ENCODE assay signal across 25 cellular contexts in the genomic region with DNA sequence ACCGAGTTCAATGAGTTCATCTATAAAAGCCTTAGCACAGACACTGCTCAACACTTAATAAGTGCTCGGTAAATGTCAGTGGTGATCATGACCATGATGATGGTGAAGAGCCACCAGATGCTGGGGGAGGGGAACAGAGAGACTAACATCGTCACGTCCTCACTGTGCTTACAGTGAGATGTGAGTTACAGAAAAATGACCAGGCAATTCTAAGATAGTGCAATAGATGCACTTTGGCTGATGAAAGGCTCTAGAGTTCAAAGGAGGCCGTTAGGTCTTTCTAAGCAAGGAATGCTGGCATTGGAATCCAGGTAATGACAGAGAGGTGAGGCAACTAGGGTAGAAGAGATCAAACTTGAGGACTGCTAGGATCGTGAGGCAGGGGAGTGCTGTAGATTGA.
"Had no signal": no experiment of that assay in that cellular context is flagged by ENCODE, and none has a peak within 500 bp of the region (broad histone marks: within the 10 kb centered on the region; RNA-seq: fewer than 3 reads in every experiment).

No MANE protein-coding gene starts in this region.

- H2AFZ ChIP-seq: neural progenitor cell had no signal

- H3K36me3 Mint-ChIP-seq: natural killer cell had no signal

- H3K9me3 ChIP-seq: gastrocnemius medialis, ovary, psoas muscle, stomach, thyroid gland, upper lobe of left lung, uterus had no signal

- H3K27ac ChIP-seq: dorsolateral prefrontal cortex, gastrocnemius medialis, neural progenitor cell, ovary, psoas muscle, spleen, stomach, thyroid gland, upper lobe of left lung, uterus had no signal

- H3K4me1 Mint-ChIP-seq: neural progenitor cell had no signal

- H3K9me3 Mint-ChIP-seq: natural killer cell had no signal

- H3K9ac ChIP-seq: neural progenitor cell had no signal

- H3K4me3 Mint-ChIP-seq: natural killer cell, neural progenitor cell had no signal

- H3K27ac Mint-ChIP-seq: neural progenitor cell had no signal

- DNase-seq: central memory CD4-positive, alpha-beta T cell; cortex of kidney; dorsolateral prefrontal cortex; effector CD8-positive, alpha-beta T cell; gastrocnemius medialis; glutamatergic neuron; left colon; left ventricle myocardium superior; natural killer cell; nucleus accumbens; ovary; psoas muscle; retina; spleen; stimulated activated CD4-positive, alpha-beta T cell treated with anti-CD3 and anti-CD28 coated beads, Interleukin-2, amount 100 ng/mL, for 24 hours; stimulated activated naive CD4-positive, alpha-beta T cell; stomach; thyroid gland; upper lobe of left lung; uterus had no signal

- ATAC-seq: esophagus mucosa, gastrocnemius medialis, left colon, left ventricle myocardium superior, natural killer cell, psoas muscle, sciatic nerve had no signal

- FAIRE-seq: endometrium had no signal

- H3K36me3 ChIP-seq: gastrocnemius medialis, neural progenitor cell, ovary, spleen, stomach, thyroid gland, upper lobe of left lung, uterus had no signal

- H3K27me3 ChIP-seq: dorsolateral prefrontal cortex, gastrocnemius medialis, neural progenitor cell, ovary, spleen, stomach, thyroid gland, upper lobe of left lung, uterus had no signal

- H3K4me1 ChIP-seq: gastrocnemius medialis, neural progenitor cell, psoas muscle, upper lobe of left lung, uterus had no signal

- H3K4me3 ChIP-seq: dorsolateral prefrontal cortex, gastrocnemius medialis, lung, neural progenitor cell, ovary, psoas muscle, spleen, stomach, thyroid gland, upper lobe of left lung, uterus had no signal

- H3K4me2 ChIP-seq: neural progenitor cell had no signal
